1 cellular context compared by ENCODE assay signal in genomic region chr14:72292689-72293024, GRCh38.
TF ChIP-seq lines count a peak whose summit lies in the region.

No MANE protein-coding gene starts in this region.

TF ChIP-seq in SK-N-SH, 30 proteins besides CTCF, POLR2A, EP300 and RAD21 (continued from another document):
- TF ChIP-seq, protein P1, sequence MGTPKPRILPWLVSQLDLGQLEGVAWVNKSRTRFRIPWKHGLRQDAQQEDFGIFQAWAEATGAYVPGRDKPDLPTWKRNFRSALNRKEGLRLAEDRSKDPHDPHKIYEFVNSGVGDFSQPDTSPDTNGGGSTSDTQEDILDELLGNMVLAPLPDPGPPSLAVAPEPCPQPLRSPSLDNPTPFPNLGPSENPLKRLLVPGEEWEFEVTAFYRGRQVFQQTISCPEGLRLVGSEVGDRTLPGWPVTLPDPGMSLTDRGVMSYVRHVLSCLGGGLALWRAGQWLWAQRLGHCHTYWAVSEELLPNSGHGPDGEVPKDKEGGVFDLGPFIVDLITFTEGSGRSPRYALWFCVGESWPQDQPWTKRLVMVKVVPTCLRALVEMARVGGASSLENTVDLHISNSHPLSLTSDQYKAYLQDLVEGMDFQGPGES (IDR thresholded peaks at IDR 0.05; ENCODE audit: low read depth, low read length), result no peak
- TF ChIP-seq POLR2AphosphoS5 (IDR thresholded peaks at IDR 0.05; ENCODE audit: low read depth, low read length), result no peak
- TF ChIP-seq RCOR1 (IDR thresholded peaks at IDR 0.05; ENCODE audit: low read length), result no peak
- no peak for TF ChIP-seq REST (IDR thresholded peaks at IDR 0.05; ENCODE audit: low read depth, low read length)
- TF ChIP-seq TCF12 (IDR thresholded peaks at IDR 0.05), result no peak
- TF ChIP-seq GATA2 (CRISPR knock-in tag; IDR thresholded peaks at IDR 0.05), result no peak
- TF ChIP-seq MXI1 (IDR thresholded peaks at IDR 0.05; ENCODE audit: low read depth, low read length), result no peak
TF ChIP-seq in SK-N-SH: peak in this region for 0.
